27 cellular contexts compared by ENCODE assay signal in genomic region chr11:61104963-61105362, GRCh38. TPM values are rescaled to one million over a fixed set of nuclear protein-coding genes. Genes with fewer than 3 reads are reported as not detected.
DNase-seq lines count a peak whose midpoint lies in the region; ATAC-seq lines count a peak whose summit lies in the region.
"Had no signal": no experiment of that assay in that cellular context is flagged by ENCODE, and none has a peak within 500 bp of the region (broad histone marks: within the 10 kb centered on the region; RNA-seq: fewer than 3 reads in every experiment).

No MANE protein-coding gene starts in this region.

- WGBS in aorta, 2 donors: 87 to 90% methylated on average over 7 of the region's 7 CpGs

- no peaks in the 10 kb centered on the region for H3K36me3 ChIP-seq in aorta (ENCODE audit: control insufficient read depth in 1 of 2, insufficient read depth in 2 of 2, low read length in 1 of 2)
- H3K36me3 ChIP-seq: left lung, transverse colon had no signal

- no peaks in the 10 kb centered on the region for H3K27me3 Mint-ChIP-seq in activated naive CD4-positive, alpha-beta T cell treated with anti-CD3 and anti-CD28 coated beads, Interleukin-2, amount 10 ng/mL, durations not matched to agents 7 days and 5 days
- H3K27me3 Mint-ChIP-seq in activated CD8-positive, alpha-beta T cell treated with anti-CD3 and anti-CD28 coated beads, Interleukin-2, amount 10 ng/mL, durations not matched to agents 7 days and 5 days (ENCODE audit: low read depth): no peaks in the 10 kb centered on the region
- H3K27me3 Mint-ChIP-seq: activated B cell treated with CpG ODN at 0.5 μM for 24 hours; activated T-helper 17 cell treated with anti-CD3 and anti-CD28 coated beads, Interleukin-2, amount 50 U/mL, for 72 hours; brain had no signal

- H3K4me3 Mint-ChIP-seq in activated naive CD4-positive, alpha-beta T cell treated with anti-CD3 and anti-CD28 coated beads, Interleukin-2, amount 10 ng/mL, durations not matched to agents 7 days and 5 days: no peak overlapping the region
- H3K4me3 Mint-ChIP-seq in activated CD8-positive, alpha-beta T cell treated with anti-CD3 and anti-CD28 coated beads, Interleukin-2, amount 10 ng/mL, durations not matched to agents 7 days and 5 days: no peak overlapping the region
- H3K4me3 Mint-ChIP-seq: activated B cell treated with CpG ODN at 0.5 μM for 24 hours; activated T-helper 17 cell treated with anti-CD3 and anti-CD28 coated beads, Interleukin-2, amount 50 U/mL, for 72 hours; brain; immature natural killer cell; natural killer cell had no signal

- intact Hi-C loops in aorta (cut with DNase I): no loop called here

- H3K9me3 Mint-ChIP-seq in activated naive CD4-positive, alpha-beta T cell treated with anti-CD3 and anti-CD28 coated beads, Interleukin-2, amount 10 ng/mL, durations not matched to agents 7 days and 5 days: no peaks in the 10 kb centered on the region
- H3K9me3 Mint-ChIP-seq in activated CD8-positive, alpha-beta T cell treated with anti-CD3 and anti-CD28 coated beads, Interleukin-2, amount 10 ng/mL, durations not matched to agents 7 days and 5 days (ENCODE audit: insufficient read depth): no peaks in the 10 kb centered on the region
- H3K9me3 Mint-ChIP-seq: activated B cell treated with CpG ODN at 0.5 μM for 24 hours, brain, immature natural killer cell, natural killer cell had no signal

- H3K27ac ChIP-seq in aorta (ENCODE audit: low read depth in 1 of 2, low read length in 2 of 2): no peak overlapping the region
- H3K27ac ChIP-seq: dorsolateral prefrontal cortex, KMS-11, left lung, transverse colon had no signal

- H3K4me1 ChIP-seq in mononuclear cell (ENCODE audit: insufficient read depth, low read length) (peaks cover 45% of the 10 kb centered on the region), aorta (ENCODE audit: control insufficient read depth in 1 of 2, insufficient read depth in 2 of 2, low read length in 2 of 2) (no peaks in the 10 kb centered on the region)
- H3K4me1 ChIP-seq: left lung, transverse colon had no signal

- H3K9me3 ChIP-seq in mononuclear cell (ENCODE audit: low read depth, low read length) (no peaks in the 10 kb centered on the region), aorta (ENCODE audit: control insufficient read depth, low read length) (no peaks in the 10 kb centered on the region)
- H3K9me3 ChIP-seq: left lung, transverse colon had no signal

- peaks cover 65% of the 10 kb centered on the region for H3K36me3 Mint-ChIP-seq in activated naive CD4-positive, alpha-beta T cell treated with anti-CD3 and anti-CD28 coated beads, Interleukin-2, amount 10 ng/mL, durations not matched to agents 7 days and 5 days
- H3K36me3 Mint-ChIP-seq in activated CD8-positive, alpha-beta T cell treated with anti-CD3 and anti-CD28 coated beads, Interleukin-2, amount 10 ng/mL, durations not matched to agents 7 days and 5 days (ENCODE audit: low read depth): peaks cover 63% of the 10 kb centered on the region
- H3K36me3 Mint-ChIP-seq: brain, immature natural killer cell, natural killer cell had no signal

- no peak for ATAC-seq in activated CD8-positive, alpha-beta T cell treated with anti-CD3 and anti-CD28 coated beads, Interleukin-2, amount 10 ng/mL, durations not matched to agents 7 days and 5 days
- no peak for ATAC-seq in aorta (ENCODE audit: low FRiP score)
- ATAC-seq: left lung, natural killer cell had no signal

- DNase-seq in activated naive CD4-positive, alpha-beta T cell treated with anti-CD3 and anti-CD28 coated beads, Interleukin-2, amount 10 ng/mL, durations not matched to agents 7 days and 5 days: no peak
- no peak for DNase-seq in activated naive CD4-positive, alpha-beta T cell treated with anti-CD3 and anti-CD28 coated beads, Interleukin-2, amount 50 U/mL, for 16 hours
- DNase-seq in activated CD8-positive, alpha-beta T cell treated with anti-CD3 and anti-CD28 coated beads, Interleukin-2, amount 10 ng/mL, durations not matched to agents 7 days and 5 days: no peak
- DNase-seq in aorta (peak; percentile 21 to 57), HuH-7 (ENCODE audit: low spot score) (no peak), GM19238 (ENCODE audit: insufficient read length, low spot score) (no peak)
- DNase-seq: activated B cell treated with CpG ODN at 0.5 μM for 24 hours; activated CD8-positive, alpha-beta memory T cell treated with anti-CD3 and anti-CD28 coated beads for 24 hours; C1 segment of cervical spinal cord; cerebellar nuclear complex; dorsolateral prefrontal cortex; hypothalamus; immature natural killer cell; left lung; natural killer cell; NCI-H1417; NCI-H2081; NCI-H2227 treated with DMSO at 0.1 percent for 48 hours; NCI-H526 treated with DMSO at 0.1 percent for 48 hours; stimulated activated CD4-positive, alpha-beta T cell treated with anti-CD3 and anti-CD28 coated beads, Interleukin-1b, Interleukin-23, amount 100 ng/mL, for 48 hours; SW 1271; transverse colon had no signal

- peak overlapping the region; percentile 52 for H3K27ac Mint-ChIP-seq in activated naive CD4-positive, alpha-beta T cell treated with anti-CD3 and anti-CD28 coated beads, Interleukin-2, amount 10 ng/mL, durations not matched to agents 7 days and 5 days
- peak overlapping the region; percentile 48 for H3K27ac Mint-ChIP-seq in activated CD8-positive, alpha-beta T cell treated with anti-CD3 and anti-CD28 coated beads, Interleukin-2, amount 10 ng/mL, durations not matched to agents 7 days and 5 days
- H3K27ac Mint-ChIP-seq: activated B cell treated with CpG ODN at 0.5 μM for 24 hours; activated T-helper 17 cell treated with anti-CD3 and anti-CD28 coated beads, Interleukin-2, amount 50 U/mL, for 72 hours; brain; immature natural killer cell; natural killer cell had no signal

- H3K4me3 ChIP-seq in mononuclear cell (ENCODE audit: low read length) (peak overlapping the region; percentile 61), aorta (ENCODE audit: low read length in 2 of 2) (no peak overlapping the region)
- H3K4me3 ChIP-seq: dorsolateral prefrontal cortex, left lung, skin epidermis, transverse colon had no signal

- H3K27me3 ChIP-seq in mononuclear cell (ENCODE audit: insufficient read depth, low read length): no peaks in the 10 kb centered on the region
- H3K27me3 ChIP-seq in aorta (ENCODE audit: control insufficient read depth in 1 of 2, insufficient read depth in 2 of 2, low read length in 1 of 2): no peaks in the 10 kb centered on the region
- H3K27me3 ChIP-seq: dorsolateral prefrontal cortex, left lung, transverse colon had no signal

- POLR2A ChIA-PET in activated CD8-positive, alpha-beta T cell treated with anti-CD3 and anti-CD28 coated beads, Interleukin-2, amount 10 ng/mL, durations not matched to agents 7 days and 5 days (lab: Charles Lee): interaction anchor here (0.9 kb wide), 1 partner anchor 23 kb away, joined by 3 read pairs; no protein-coding TSS in a partner anchor

- H3K4me1 Mint-ChIP-seq in activated naive CD4-positive, alpha-beta T cell treated with anti-CD3 and anti-CD28 coated beads, Interleukin-2, amount 10 ng/mL, durations not matched to agents 7 days and 5 days: peaks cover 60% of the 10 kb centered on the region
- H3K4me1 Mint-ChIP-seq in activated CD8-positive, alpha-beta T cell treated with anti-CD3 and anti-CD28 coated beads, Interleukin-2, amount 10 ng/mL, durations not matched to agents 7 days and 5 days (ENCODE audit: low read depth): peaks cover 61% of the 10 kb centered on the region
- H3K4me1 Mint-ChIP-seq: immature natural killer cell had no signal

- CTCF ChIA-PET in activated naive CD4-positive, alpha-beta T cell treated with anti-CD3 and anti-CD28 coated beads, Interleukin-2, amount 10 ng/mL, durations not matched to agents 7 days and 5 days (lab: Charles Lee): interaction anchor here (1.2 to 1.5 kb wide), 3 partner anchors 24 to 136 kb away, joined by 3 to 4 read pairs (median 4); no protein-coding TSS in a partner anchor
- CTCF ChIA-PET in activated CD8-positive, alpha-beta T cell treated with anti-CD3 and anti-CD28 coated beads, Interleukin-2, amount 10 ng/mL, durations not matched to agents 7 days and 5 days (lab: Charles Lee): interaction anchor here (0.9 to 1.1 kb wide), 2 partner anchors 134 to 189 kb away, joined by 3 read pairs; partner anchors contain the start of gene CD6

RNA-seq across cellular contexts. Expression of gene CD5, which starts 2.7 kb away (rescaled TPM):
- 100 to 1,000 TPM; 252 to 274 TPM for total RNA-seq in activated CD8-positive, alpha-beta T cell treated with anti-CD3 and anti-CD28 coated beads, Interleukin-2, amount 10 ng/mL, durations not matched to agents 7 days and 5 days
- total RNA-seq in mononuclear cell (89.6 TPM), aorta (1 to 10 TPM in 1 of 2 donors, under 1 TPM in 1; 0.58 to 1.7 TPM)
- polyA plus RNA-seq in aorta: under 1 TPM in 1 of 2 donors, not detected in 1; 0.67 TPM

RNA-seq across cellular contexts. Expression of gene VPS37C, which starts 56.3 kb away (rescaled TPM):
- 1 to 10 TPM; 3.4 to 3.8 TPM for total RNA-seq in activated CD8-positive, alpha-beta T cell treated with anti-CD3 and anti-CD28 coated beads, Interleukin-2, amount 10 ng/mL, durations not matched to agents 7 days and 5 days
- total RNA-seq in mononuclear cell (5.5 TPM), aorta (10 to 100 TPM; 29.8 to 39.9 TPM)
- polyA plus RNA-seq in aorta: 10 to 100 TPM; 12.7 to 14.0 TPM

Comparison
In these comparisons a context has a peak if more than half of its experiments do, and no peak if none do; other contexts are left out.
1. DNase-seq: peak in aorta (2 of 2); none in activated naive CD4-positive, alpha-beta T cell treated with anti-CD3 and anti-CD28 coated beads, Interleukin-2, amount 10 ng/mL, durations not matched to agents 7 days and 5 days (single experiment), activated naive CD4-positive, alpha-beta T cell treated with anti-CD3 and anti-CD28 coated beads, Interleukin-2, amount 50 U/mL, for 16 hours (single experiment), activated CD8-positive, alpha-beta T cell treated with anti-CD3 and anti-CD28 coated beads, Interleukin-2, amount 10 ng/mL, durations not matched to agents 7 days and 5 days (single experiment), HuH-7 (single experiment) and GM19238 (single experiment).
2. RNA of gene CD5, which starts 2.7 kb away (total RNA-seq): 252 to 274 TPM in activated CD8-positive, alpha-beta T cell treated with anti-CD3 and anti-CD28 coated beads, Interleukin-2, amount 10 ng/mL, durations not matched to agents 7 days and 5 days and 89.6 TPM in mononuclear cell (single experiment); 0.58 to 1.7 TPM in aorta; every median in the first group is over 10 times any median in the second.